In the genomic region with DNA sequence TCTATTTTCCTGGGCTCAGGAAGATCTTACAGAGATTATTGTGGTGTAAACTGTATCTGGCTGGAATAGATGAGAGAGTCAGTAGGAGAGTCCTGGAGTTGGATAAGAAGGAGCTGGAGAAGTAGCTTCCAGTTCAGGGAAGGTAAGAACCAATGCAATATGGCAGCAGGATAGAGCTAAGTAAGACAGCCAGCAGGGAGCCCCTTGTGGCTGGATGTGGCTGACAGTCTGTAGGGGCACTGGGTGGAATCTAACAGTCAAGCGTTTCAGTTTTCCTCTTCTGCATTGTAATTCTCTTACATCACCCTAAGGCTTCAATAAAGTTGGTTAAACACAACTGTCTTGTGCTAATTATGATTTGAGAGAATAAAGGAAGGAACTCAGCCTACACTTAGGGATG, we compare ENCODE assay signal across 12 cellular contexts.
A peak's percentile ranks its signal among the peaks of the same experiment; 100 is the strongest.
DNase-seq lines count a peak whose midpoint lies in the region; ATAC-seq and TF ChIP-seq lines count a peak whose summit lies in the region.
"Had no signal": no experiment of that assay in that cellular context is flagged by ENCODE, and none has a peak within 500 bp of the region (broad histone marks: within the 10 kb centered on the region; RNA-seq: fewer than 3 reads in every experiment).

No MANE protein-coding gene starts in this region.

- no peak for ATAC-seq in GM18498 (IDR thresholded peaks at IDR 0.05; ENCODE audit: unreplicated experiment)

- H3K4me3 ChIP-seq in suprapubic skin, result no peak overlapping the region
- no peak overlapping the region for H3K4me3 ChIP-seq in stomach
- H3K4me3 ChIP-seq in HAP-1, result no peak overlapping the region
- H3K4me3 ChIP-seq: esophagus squamous epithelium had no signal

- TF ChIP-seq CTCF in chondrocyte (IDR thresholded peaks at IDR 0.05) (peak; percentile 41), suprapubic skin (IDR thresholded peaks at IDR 0.05) (no peak), stomach (IDR thresholded peaks at IDR 0.05) (no peak)

- WGBS in suprapubic skin, result 65% methylated on average over 1 of the region's 1 CpG
- 73 to 88% (median 75%) methylated on average over 1 of the region's 1 CpG for WGBS in stomach, 5 donors

- H3K36me3 ChIP-seq in suprapubic skin, result no peaks in the 10 kb centered on the region
- no peaks in the 10 kb centered on the region for H3K36me3 ChIP-seq in stomach
- no peaks in the 10 kb centered on the region for H3K36me3 ChIP-seq in HAP-1 (replicated peaks)
- H3K36me3 ChIP-seq: esophagus squamous epithelium had no signal

- in situ Hi-C loops in HAP-1 (cut with MboI; ENCODE audit: low sequenced_read_pairs), result no loop called here

- peaks cover 7% of the 10 kb centered on the region for H3K27me3 Mint-ChIP-seq in chondrocyte (ENCODE audit: low read depth)

- TF ChIP-seq POLR2A in suprapubic skin (IDR thresholded peaks at IDR 0.05) (no peak), stomach (IDR thresholded peaks at IDR 0.05) (no peak)

- peaks cover 38% of the 10 kb centered on the region for H3K4me1 Mint-ChIP-seq in chondrocyte (ENCODE audit: low read depth)
- H3K4me1 Mint-ChIP-seq: activated B cell treated with CpG ODN at 0.5 μM for 24 hours; activated naive CD4-positive, alpha-beta T cell treated with anti-CD3 and anti-CD28 coated beads, Interleukin-2, amount 50 U/mL, for 24 hours had no signal

- H3K27me3 ChIP-seq in suprapubic skin (no peaks in the 10 kb centered on the region), stomach (no peaks in the 10 kb centered on the region), HAP-1 (ENCODE audit: low read depth) (no peaks in the 10 kb centered on the region)
- H3K27me3 ChIP-seq: esophagus squamous epithelium had no signal

- no peak overlapping the region for H3K27ac Mint-ChIP-seq in chondrocyte (ENCODE audit: unreplicated experiment)
- H3K27ac Mint-ChIP-seq: activated B cell treated with CpG ODN at 0.5 μM for 24 hours; activated naive CD4-positive, alpha-beta T cell treated with anti-CD3 and anti-CD28 coated beads, Interleukin-2, amount 50 U/mL, for 24 hours had no signal

- no peaks in the 10 kb centered on the region for H3K9me3 ChIP-seq in suprapubic skin
- H3K9me3 ChIP-seq in stomach, result no peaks in the 10 kb centered on the region
- H3K9me3 ChIP-seq in HAP-1, result no peaks in the 10 kb centered on the region
- H3K9me3 ChIP-seq: esophagus squamous epithelium had no signal

- TF ChIP-seq EP300 in suprapubic skin (IDR thresholded peaks at IDR 0.05) (no peak), stomach (IDR thresholded peaks at IDR 0.05) (no peak)

- peaks cover 2% of the 10 kb centered on the region for H3K36me3 Mint-ChIP-seq in chondrocyte (ENCODE audit: low read depth)
- H3K36me3 Mint-ChIP-seq: activated naive CD4-positive, alpha-beta T cell treated with anti-CD3 and anti-CD28 coated beads, Interleukin-2, amount 50 U/mL, for 24 hours had no signal

- no peak overlapping the region for H3K4me3 Mint-ChIP-seq in chondrocyte (ENCODE audit: unreplicated experiment)
- H3K4me3 Mint-ChIP-seq: activated B cell treated with CpG ODN at 0.5 μM for 24 hours; activated naive CD4-positive, alpha-beta T cell treated with anti-CD3 and anti-CD28 coated beads, Interleukin-2, amount 50 U/mL, for 24 hours had no signal

- peaks cover 47% of the 10 kb centered on the region for H3K4me1 ChIP-seq in suprapubic skin
- peaks cover 0 to 28% (median 17%) of the 10 kb centered on the region in 4 donors for H3K4me1 ChIP-seq in stomach
- H3K4me1 ChIP-seq in HAP-1, result no peaks in the 10 kb centered on the region

- intact Hi-C loops in stomach (cut with DNase I; ENCODE audit: low total_unique reads), result no loop called here

- DNase-seq in NCI-H2171 treated with DMSO at 0.1 percent for 48 hours (lab: John Stamatoyannopoulos, UW), result peak; percentile 58
- DNase-seq in NCI-H2171 (lab: John Stamatoyannopoulos, UW), result no peak
- DNase-seq in NCI-H82 treated with DMSO at 0.1 percent for 48 hours (lab: John Stamatoyannopoulos, UW; ENCODE audit: unreplicated experiment), result peak; percentile 8
- DNase-seq in chondrocyte (ENCODE audit: low spot score), result no peak
- DNase-seq in suprapubic skin (ENCODE audit: low spot score in 2 of 2), result no peak
- DNase-seq in stomach, result no peak
- no peak for DNase-seq in HAP-1 (ENCODE audit: low spot score in 2 of 2)
- DNase-seq: activated B cell treated with CpG ODN at 0.5 μM for 24 hours, esophagus squamous epithelium, NCI-H1930 had no signal

- H3K27ac ChIP-seq in suprapubic skin (peak overlapping the region; percentile 31), stomach (peak overlapping the region in 2 of 5 donors; percentile 47 to 49)

- peaks cover 3% of the 10 kb centered on the region for H3K9me3 Mint-ChIP-seq in chondrocyte (ENCODE audit: low read depth)
- H3K9me3 Mint-ChIP-seq: activated B cell treated with CpG ODN at 0.5 μM for 24 hours; activated naive CD4-positive, alpha-beta T cell treated with anti-CD3 and anti-CD28 coated beads, Interleukin-2, amount 50 U/mL, for 24 hours had no signal

Comparison
In these comparisons a context has a peak if more than half of its experiments do, and no peak if none do; other contexts are left out.
1. DNase-seq: peak in NCI-H2171 treated with DMSO at 0.1 percent for 48 hours (single experiment) and NCI-H82 treated with DMSO at 0.1 percent for 48 hours (single experiment); none in NCI-H2171 (single experiment), chondrocyte (single experiment), suprapubic skin (0 of 2), stomach (single experiment) and HAP-1 (0 of 2).